Comparison of ENCODE assay signal across 1 cellular context in the genomic region with DNA sequence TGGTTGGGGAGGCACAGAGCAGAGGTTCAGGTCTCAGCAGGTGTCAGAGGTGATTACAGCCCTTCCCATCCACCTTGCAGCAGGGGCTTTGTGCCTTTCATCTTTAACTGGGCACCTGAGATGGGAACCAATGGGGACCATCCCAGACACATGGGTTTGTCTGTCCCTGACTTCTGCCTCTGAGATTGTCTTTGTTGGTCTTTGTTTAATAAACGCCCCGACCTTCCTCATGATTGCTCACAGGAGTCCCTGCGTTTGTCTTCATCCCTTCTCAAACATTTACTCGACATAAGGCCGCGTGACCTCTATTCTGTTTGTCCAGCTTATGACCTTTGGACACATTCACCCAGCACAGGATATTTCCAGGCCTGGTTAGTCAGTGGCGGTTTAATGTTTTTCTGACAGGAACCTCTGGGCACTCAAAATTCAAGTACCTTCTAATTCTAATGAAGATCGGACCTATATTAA.
TF ChIP-seq lines count a peak whose summit lies in the region.

No MANE protein-coding gene starts in this region.

TF ChIP-seq in HepG2, 621 proteins besides CTCF, POLR2A, EP300 and RAD21 (continued from another document and continues in another):
- TF ChIP-seq, protein P1, sequence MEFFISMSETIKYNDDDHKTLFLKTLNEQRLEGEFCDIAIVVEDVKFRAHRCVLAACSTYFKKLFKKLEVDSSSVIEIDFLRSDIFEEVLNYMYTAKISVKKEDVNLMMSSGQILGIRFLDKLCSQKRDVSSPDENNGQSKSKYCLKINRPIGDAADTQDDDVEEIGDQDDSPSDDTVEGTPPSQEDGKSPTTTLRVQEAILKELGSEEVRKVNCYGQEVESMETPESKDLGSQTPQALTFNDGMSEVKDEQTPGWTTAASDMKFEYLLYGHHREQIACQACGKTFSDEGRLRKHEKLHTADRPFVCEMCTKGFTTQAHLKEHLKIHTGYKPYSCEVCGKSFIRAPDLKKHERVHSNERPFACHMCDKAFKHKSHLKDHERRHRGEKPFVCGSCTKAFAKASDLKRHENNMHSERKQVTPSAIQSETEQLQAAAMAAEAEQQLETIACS (CRISPR knock-in tag; IDR thresholded peaks at IDR 0.05), result no peak
- no peak for TF ChIP-seq ZMAT3 (CRISPR knock-in tag; conservative IDR thresholded peaks at IDR 0.05)
- TF ChIP-seq, protein P2, sequence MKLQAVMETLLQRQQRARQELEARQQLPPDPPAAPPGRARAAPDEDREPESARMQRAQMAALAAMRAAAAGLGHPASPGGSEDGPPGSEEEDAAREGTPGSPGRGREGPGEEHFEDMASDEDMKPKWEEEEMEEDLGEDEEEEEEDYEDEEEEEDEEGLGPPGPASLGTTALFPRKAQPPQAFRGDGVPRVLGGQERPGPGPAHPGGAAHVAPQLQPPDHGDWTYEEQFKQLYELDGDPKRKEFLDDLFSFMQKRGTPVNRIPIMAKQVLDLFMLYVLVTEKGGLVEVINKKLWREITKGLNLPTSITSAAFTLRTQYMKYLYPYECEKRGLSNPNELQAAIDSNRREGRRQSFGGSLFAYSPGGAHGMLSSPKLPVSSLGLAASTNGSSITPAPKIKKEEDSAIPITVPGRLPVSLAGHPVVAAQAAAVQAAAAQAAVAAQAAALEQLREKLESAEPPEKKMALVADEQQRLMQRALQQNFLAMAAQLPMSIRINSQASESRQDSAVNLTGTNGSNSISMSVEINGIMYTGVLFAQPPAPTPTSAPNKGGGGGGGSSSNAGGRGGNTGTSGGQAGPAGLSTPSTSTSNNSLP (IDR thresholded peaks at IDR 0.05; ENCODE audit: low read depth, low read length), result peak; percentile 68; the same call in 1 of the 2 replicates
- no peak for TF ChIP-seq TSC22D2 (CRISPR knock-in tag; IDR thresholded peaks at IDR 0.05; ENCODE audit: borderline replicate concordance)
- TF ChIP-seq ZIK1 (CRISPR knock-in tag; IDR thresholded peaks at IDR 0.05; ENCODE audit: borderline replicate concordance, low read depth), result no peak
- TF ChIP-seq FOXJ3 (CRISPR knock-in tag; IDR thresholded peaks at IDR 0.05; ENCODE audit: borderline replicate concordance), result peak; percentile 73; the same call in 1 of the 2 replicates
- no peak for TF ChIP-seq SAFB2 (CRISPR knock-in tag; IDR thresholded peaks at IDR 0.05; ENCODE audit: borderline replicate concordance, low read depth)
- TF ChIP-seq, protein P3, sequence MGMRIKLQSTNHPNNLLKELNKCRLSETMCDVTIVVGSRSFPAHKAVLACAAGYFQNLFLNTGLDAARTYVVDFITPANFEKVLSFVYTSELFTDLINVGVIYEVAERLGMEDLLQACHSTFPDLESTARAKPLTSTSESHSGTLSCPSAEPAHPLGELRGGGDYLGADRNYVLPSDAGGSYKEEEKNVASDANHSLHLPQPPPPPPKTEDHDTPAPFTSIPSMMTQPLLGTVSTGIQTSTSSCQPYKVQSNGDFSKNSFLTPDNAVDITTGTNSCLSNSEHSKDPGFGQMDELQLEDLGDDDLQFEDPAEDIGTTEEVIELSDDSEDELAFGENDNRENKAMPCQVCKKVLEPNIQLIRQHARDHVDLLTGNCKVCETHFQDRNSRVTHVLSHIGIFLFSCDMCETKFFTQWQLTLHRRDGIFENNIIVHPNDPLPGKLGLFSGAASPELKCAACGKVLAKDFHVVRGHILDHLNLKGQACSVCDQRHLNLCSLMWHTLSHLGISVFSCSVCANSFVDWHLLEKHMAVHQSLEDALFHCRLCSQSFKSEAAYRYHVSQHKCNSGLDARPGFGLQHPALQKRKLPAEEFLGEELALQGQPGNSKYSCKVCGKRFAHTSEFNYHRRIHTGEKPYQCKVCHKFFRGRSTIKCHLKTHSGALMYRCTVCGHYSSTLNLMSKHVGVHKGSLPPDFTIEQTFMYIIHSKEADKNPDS (CRISPR knock-in tag; IDR thresholded peaks at IDR 0.05), result peak; percentile 32; the same call in 1 of the 2 replicates
- TF ChIP-seq, protein P4, sequence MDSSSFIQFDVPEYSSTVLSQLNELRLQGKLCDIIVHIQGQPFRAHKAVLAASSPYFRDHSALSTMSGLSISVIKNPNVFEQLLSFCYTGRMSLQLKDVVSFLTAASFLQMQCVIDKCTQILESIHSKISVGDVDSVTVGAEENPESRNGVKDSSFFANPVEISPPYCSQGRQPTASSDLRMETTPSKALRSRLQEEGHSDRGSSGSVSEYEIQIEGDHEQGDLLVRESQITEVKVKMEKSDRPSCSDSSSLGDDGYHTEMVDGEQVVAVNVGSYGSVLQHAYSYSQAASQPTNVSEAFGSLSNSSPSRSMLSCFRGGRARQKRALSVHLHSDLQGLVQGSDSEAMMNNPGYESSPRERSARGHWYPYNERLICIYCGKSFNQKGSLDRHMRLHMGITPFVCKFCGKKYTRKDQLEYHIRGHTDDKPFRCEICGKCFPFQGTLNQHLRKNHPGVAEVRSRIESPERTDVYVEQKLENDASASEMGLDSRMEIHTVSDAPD (CRISPR knock-in tag; IDR thresholded peaks at IDR 0.05), result 0 out of 2 replicates have a peak, but pooled peaks have one; percentile 59
- TF ChIP-seq PHF21A (CRISPR knock-in tag; IDR thresholded peaks at IDR 0.05), result peak; percentile 98
- peak; percentile 74 for TF ChIP-seq ZNF501 (CRISPR knock-in tag; IDR thresholded peaks at IDR 0.05)
- no peak for TF ChIP-seq ZFP37 (CRISPR knock-in tag; IDR thresholded peaks at IDR 0.05; ENCODE audit: borderline replicate concordance)
- TF ChIP-seq, protein P5, sequence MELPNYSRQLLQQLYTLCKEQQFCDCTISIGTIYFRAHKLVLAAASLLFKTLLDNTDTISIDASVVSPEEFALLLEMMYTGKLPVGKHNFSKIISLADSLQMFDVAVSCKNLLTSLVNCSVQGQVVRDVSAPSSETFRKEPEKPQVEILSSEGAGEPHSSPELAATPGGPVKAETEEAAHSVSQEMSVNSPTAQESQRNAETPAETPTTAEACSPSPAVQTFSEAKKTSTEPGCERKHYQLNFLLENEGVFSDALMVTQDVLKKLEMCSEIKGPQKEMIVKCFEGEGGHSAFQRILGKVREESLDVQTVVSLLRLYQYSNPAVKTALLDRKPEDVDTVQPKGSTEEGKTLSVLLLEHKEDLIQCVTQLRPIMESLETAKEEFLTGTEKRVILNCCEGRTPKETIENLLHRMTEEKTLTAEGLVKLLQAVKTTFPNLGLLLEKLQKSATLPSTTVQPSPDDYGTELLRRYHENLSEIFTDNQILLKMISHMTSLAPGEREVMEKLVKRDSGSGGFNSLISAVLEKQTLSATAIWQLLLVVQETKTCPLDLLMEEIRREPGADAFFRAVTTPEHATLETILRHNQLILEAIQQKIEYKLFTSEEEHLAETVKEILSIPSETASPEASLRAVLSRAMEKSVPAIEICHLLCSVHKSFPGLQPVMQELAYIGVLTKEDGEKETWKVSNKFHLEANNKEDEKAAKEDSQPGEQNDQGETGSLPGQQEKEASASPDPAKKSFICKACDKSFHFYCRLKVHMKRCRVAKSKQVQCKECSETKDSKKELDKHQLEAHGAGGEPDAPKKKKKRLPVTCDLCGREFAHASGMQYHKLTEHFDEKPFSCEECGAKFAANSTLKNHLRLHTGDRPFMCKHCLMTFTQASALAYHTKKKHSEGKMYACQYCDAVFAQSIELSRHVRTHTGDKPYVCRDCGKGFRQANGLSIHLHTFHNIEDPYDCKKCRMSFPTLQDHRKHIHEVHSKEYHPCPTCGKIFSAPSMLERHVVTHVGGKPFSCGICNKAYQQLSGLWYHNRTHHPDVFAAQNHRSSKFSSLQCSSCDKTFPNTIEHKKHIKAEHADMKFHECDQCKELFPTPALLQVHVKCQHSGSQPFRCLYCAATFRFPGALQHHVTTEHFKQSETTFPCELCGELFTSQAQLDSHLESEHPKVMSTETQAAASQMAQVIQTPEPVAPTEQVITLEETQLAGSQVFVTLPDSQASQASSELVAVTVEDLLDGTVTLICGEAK (IDR thresholded peaks at IDR 0.05), result no peak
- TF ChIP-seq, protein P5 (CRISPR knock-in tag; IDR thresholded peaks at IDR 0.05), result peak; percentile 42; the same call in 1 of the 2 replicates
- no peak for TF ChIP-seq ZKSCAN5 (CRISPR knock-in tag; IDR thresholded peaks at IDR 0.05)
- TF ChIP-seq PHF5A (CRISPR knock-in tag; IDR thresholded peaks at IDR 0.05; ENCODE audit: low read depth, unreplicated experiment), result no peak
- no peak for TF ChIP-seq ZNF124 (CRISPR knock-in tag; IDR thresholded peaks at IDR 0.05)
- TF ChIP-seq HNRNPK (IDR thresholded peaks at IDR 0.05; ENCODE audit: low read depth, low read length, poor library complexity, severe bottlenecking), result no peak
- TF ChIP-seq SMARCC2 (IDR thresholded peaks at IDR 0.05), result no peak
- peak; percentile 88 for TF ChIP-seq DPF2 (CRISPR knock-in tag; IDR thresholded peaks at IDR 0.05; ENCODE audit: borderline replicate concordance, low read depth)
- TF ChIP-seq, protein P6, sequence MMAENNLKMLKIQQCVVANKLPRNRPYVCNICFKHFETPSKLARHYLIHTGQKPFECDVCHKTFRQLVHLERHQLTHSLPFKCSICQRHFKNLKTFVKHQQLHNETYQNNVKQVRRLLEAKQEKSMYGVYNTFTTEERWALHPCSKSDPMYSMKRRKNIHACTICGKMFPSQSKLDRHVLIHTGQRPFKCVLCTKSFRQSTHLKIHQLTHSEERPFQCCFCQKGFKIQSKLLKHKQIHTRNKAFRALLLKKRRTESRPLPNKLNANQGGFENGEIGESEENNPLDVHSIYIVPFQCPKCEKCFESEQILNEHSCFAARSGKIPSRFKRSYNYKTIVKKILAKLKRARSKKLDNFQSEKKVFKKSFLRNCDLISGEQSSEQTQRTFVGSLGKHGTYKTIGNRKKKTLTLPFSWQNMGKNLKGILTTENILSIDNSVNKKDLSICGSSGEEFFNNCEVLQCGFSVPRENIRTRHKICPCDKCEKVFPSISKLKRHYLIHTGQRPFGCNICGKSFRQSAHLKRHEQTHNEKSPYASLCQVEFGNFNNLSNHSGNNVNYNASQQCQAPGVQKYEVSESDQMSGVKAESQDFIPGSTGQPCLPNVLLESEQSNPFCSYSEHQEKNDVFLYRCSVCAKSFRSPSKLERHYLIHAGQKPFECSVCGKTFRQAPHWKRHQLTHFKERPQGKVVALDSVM (CRISPR knock-in tag; IDR thresholded peaks at IDR 0.05), result peak; percentile 89
- TF ChIP-seq, protein P7, sequence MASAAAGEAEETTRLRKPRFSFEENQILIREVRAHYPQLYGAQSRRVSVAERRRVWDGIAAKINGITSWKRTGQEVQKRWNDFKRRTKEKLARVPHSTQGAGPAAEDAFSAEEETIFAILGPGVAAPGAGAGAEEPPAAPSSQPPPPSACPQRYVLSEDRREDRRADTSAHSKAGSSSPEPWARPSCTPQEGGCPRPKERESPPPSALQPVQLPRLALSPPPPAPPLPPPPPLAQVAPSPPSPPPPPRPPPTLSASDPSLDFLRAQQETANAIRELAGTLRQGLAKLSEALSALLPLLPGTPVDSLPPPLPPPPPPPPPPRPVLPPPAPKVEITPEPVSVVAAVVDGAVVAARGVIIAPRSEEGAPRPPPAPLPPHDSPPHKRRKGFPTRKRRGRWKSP (CRISPR knock-in tag; IDR thresholded peaks at IDR 0.05), result peak; percentile 53; the same call in 1 of the 2 replicates
- TF ChIP-seq, protein P8, sequence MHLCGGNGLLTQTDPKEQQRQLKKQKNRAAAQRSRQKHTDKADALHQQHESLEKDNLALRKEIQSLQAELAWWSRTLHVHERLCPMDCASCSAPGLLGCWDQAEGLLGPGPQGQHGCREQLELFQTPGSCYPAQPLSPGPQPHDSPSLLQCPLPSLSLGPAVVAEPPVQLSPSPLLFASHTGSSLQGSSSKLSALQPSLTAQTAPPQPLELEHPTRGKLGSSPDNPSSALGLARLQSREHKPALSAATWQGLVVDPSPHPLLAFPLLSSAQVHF (CRISPR knock-in tag; IDR thresholded peaks at IDR 0.05), result no peak
- TF ChIP-seq MEIS1 (CRISPR knock-in tag; IDR thresholded peaks at IDR 0.05; ENCODE audit: borderline replicate concordance), result no peak
- no peak for TF ChIP-seq ZNF563 (CRISPR knock-in tag; IDR thresholded peaks at IDR 0.05)
- TF ChIP-seq ZNF607 (CRISPR knock-in tag; IDR thresholded peaks at IDR 0.05; ENCODE audit: borderline replicate concordance), result no peak; the same call in 1 of the 2 replicates
- TF ChIP-seq ZSCAN29 (CRISPR knock-in tag; conservative IDR thresholded peaks at IDR 0.05), result no peak
- TF ChIP-seq ZNF75D (CRISPR knock-in tag; IDR thresholded peaks at IDR 0.05; ENCODE audit: borderline replicate concordance), result no peak
- TF ChIP-seq ZFP62 (CRISPR knock-in tag; IDR thresholded peaks at IDR 0.05), result no peak
- no peak; the same call in 1 of the 2 replicates for TF ChIP-seq ZNF629 (CRISPR knock-in tag; conservative IDR thresholded peaks at IDR 0.05)
- no peak for TF ChIP-seq ZNF552 (CRISPR knock-in tag; IDR thresholded peaks at IDR 0.05; ENCODE audit: borderline replicate concordance)
- no peak for TF ChIP-seq ZSCAN30 (CRISPR knock-in tag; IDR thresholded peaks at IDR 0.05)
- no peak for TF ChIP-seq HNRNPUL1 (IDR thresholded peaks at IDR 0.05; ENCODE audit: low read depth, low read length)
- TF ChIP-seq KLF15 (CRISPR knock-in tag; IDR thresholded peaks at IDR 0.05; ENCODE audit: borderline replicate concordance), result no peak
- TF ChIP-seq, protein P9, sequence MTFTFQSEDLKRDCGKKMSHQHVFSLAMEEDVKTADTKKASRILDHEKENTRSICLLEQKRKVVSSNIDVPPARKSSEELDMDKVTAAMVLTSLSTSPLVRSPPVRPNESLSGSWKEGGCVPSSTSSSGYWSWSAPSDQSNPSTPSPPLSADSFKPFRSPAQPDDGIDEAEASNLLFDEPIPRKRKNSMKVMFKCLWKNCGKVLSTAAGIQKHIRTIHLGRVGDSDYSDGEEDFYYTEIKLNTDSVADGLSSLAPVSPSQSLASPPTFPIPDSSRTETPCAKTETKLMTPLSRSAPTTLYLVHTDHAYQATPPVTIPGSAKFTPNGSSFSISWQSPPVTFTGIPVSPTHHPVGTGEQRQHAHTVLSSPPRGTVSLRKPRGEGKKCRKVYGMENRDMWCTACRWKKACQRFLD (CRISPR knock-in tag; IDR thresholded peaks at IDR 0.05; ENCODE audit: borderline replicate concordance), result no peak
- no peak for TF ChIP-seq HHEX (CRISPR knock-in tag; IDR thresholded peaks at IDR 0.05)
- TF ChIP-seq ASH2L (IDR thresholded peaks at IDR 0.05; ENCODE audit: insufficient read length, low read depth, low read length), result peak; percentile 90
